10 cellular contexts compared by ENCODE assay signal in genomic region chr4:109801895-109802319, GRCh38. TPM values are rescaled to one million over a fixed set of nuclear protein-coding genes. Genes with fewer than 3 reads are reported as not detected.
DNase-seq lines count a peak whose midpoint lies in the region; ATAC-seq lines count a peak whose summit lies in the region.
"Had no signal": no experiment of that assay in that cellular context is flagged by ENCODE, and none has a peak within 500 bp of the region (broad histone marks: within the 10 kb centered on the region; RNA-seq: fewer than 3 reads in every experiment).

CFI (minus strand) TSS chr4:109801999; CDS start chr4:109801971, 28 bp downstream.

- DNase-seq in ACHN, result peak; percentile 67
- DNase-seq in NCI-H2227 treated with DMSO at 0.1 percent for 48 hours (lab: John Stamatoyannopoulos, UW), result peak; percentile 53
- peak; percentile 21 for DNase-seq in fibroblast of gingiva (ENCODE audit: low read depth)
- DNase-seq in myocyte (ENCODE audit: low read depth), result peak; percentile 36
- no peak for DNase-seq in activated CD4-positive, alpha-beta T cell treated with anti-CD3 and anti-CD28 coated beads, Interleukin-2, amount 50 U/mL, for 1 hour
- DNase-seq in NCI-H1436 (lab: John Stamatoyannopoulos, UW), result no peak
- DNase-seq: CD8-positive, alpha-beta T cell had no signal

- no peak for ATAC-seq in HG02798 (IDR thresholded peaks at IDR 0.05; ENCODE audit: poor library complexity, unreplicated experiment)
- no peak for ATAC-seq in activated CD4-positive, CD25-positive, alpha-beta regulatory T cell treated with anti-CD3 and anti-CD28 coated beads, Interleukin-2, amount 50 U/mL, for 24 hours
- ATAC-seq: activated T-helper 17 cell treated with anti-CD3 and anti-CD28 coated beads, Interleukin-2, amount 50 U/mL, for 72 hours; CD8-positive, alpha-beta T cell had no signal

- in situ Hi-C loops in ACHN (cut with HindIII; ENCODE audit: low pct_ligation_motif_present, low pct_unique_long_range_greater_than_20kb, low sequenced_read_pairs), result no loop called here

RNA-seq across cellular contexts. Expression of gene CFI, which starts in this region (rescaled TPM):
- 1.4 and 1.5 TPM in 2 replicates for total RNA-seq in myocyte
- polyA plus RNA-seq in myocyte (2012), result not detected
- total RNA-seq: activated T-helper 17 cell treated with anti-CD3 and anti-CD28 coated beads, Interleukin-2, amount 50 U/mL, for 72 hours; CD8-positive, alpha-beta T cell had no signal

Comparison
In these comparisons a context has a peak if more than half of its experiments do, and no peak if none do; other contexts are left out.
1. DNase-seq: peak in ACHN (single experiment), NCI-H2227 treated with DMSO at 0.1 percent for 48 hours (single experiment), fibroblast of gingiva (single experiment) and myocyte (single experiment); none in activated CD4-positive, alpha-beta T cell treated with anti-CD3 and anti-CD28 coated beads, Interleukin-2, amount 50 U/mL, for 1 hour (single experiment) and NCI-H1436 (single experiment).